In the genomic region with DNA sequence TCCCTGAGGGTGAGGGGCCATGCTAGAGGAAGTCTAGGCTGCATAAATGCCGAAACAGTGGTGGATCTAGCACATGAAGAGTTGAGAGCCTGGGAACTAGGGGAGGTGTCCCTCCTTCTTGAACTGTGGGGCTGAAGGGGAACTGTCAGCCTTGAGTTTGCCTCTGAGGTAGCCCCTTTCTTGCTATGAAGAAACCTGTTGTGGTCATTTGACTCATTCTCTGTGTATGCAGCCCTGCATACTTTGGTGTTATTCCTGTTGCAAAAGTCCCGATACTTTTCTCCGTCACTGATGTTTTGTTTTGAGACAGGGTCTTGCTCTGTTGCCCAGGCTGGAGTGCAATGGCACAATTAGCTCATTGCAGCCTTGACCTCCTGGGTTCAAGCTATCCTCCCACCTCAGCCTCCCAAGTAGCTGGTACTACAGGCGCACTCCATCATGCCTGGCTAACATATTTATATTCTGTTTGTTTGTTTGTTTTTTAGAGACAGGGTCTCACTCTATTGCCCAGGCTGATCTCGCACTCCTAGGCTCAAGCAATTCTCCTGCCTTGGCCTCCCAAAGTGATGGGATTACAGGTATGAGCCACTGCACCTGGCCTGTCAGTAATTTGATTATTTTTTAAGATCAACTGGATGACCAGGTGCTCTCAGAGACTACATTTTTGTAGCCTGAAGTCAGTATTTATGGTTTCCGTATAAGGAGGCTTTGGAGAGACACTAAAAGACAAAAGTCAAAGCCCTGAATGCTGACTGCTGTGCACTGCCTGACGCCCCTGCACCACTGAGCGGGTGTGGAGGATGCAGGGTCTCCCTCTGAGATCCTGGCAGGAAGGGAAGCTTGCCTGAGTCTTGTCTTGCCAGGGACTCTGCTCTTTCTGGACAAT, we compare ENCODE assay signal across 21 cellular contexts.
DNase-seq lines count a peak whose midpoint lies in the region; ATAC-seq and FAIRE-seq lines count a peak whose summit lies in the region.
"Had no signal": no experiment of that assay in that cellular context is flagged by ENCODE, and none has a peak within 500 bp of the region (broad histone marks: within the 10 kb centered on the region; RNA-seq: fewer than 3 reads in every experiment).

No MANE protein-coding gene starts in this region.

- H3K4me3 Mint-ChIP-seq in stimulated activated naive CD8-positive, alpha-beta T cell treated with anti-CD3 and anti-CD28 coated beads, Interleukin-15, amount 100 ng/mL, for 72 hours, result no peak overlapping the region
- H3K4me3 Mint-ChIP-seq: activated CD8-positive, alpha-beta memory T cell treated with anti-CD3 and anti-CD28 coated beads, Interleukin-2, amount 10 ng/mL, durations not matched to agents 7 days and 5 days; stimulated activated naive CD8-positive, alpha-beta T cell treated with anti-CD3 and anti-CD28 coated beads, Interleukin-15, Interleukin-2, amounts not matched to agents 100 ng/mL and 50 ng/mL, for 24 hours had no signal

- no peaks in the 10 kb centered on the region for H3K4me1 Mint-ChIP-seq in stimulated activated naive CD8-positive, alpha-beta T cell treated with anti-CD3 and anti-CD28 coated beads, Interleukin-15, amount 100 ng/mL, for 72 hours
- H3K4me1 Mint-ChIP-seq: activated CD8-positive, alpha-beta memory T cell treated with anti-CD3 and anti-CD28 coated beads, Interleukin-2, amount 10 ng/mL, durations not matched to agents 7 days and 5 days had no signal

- no peaks in the 10 kb centered on the region for H3K9me3 Mint-ChIP-seq in stimulated activated naive CD8-positive, alpha-beta T cell treated with anti-CD3 and anti-CD28 coated beads, Interleukin-15, amount 100 ng/mL, for 72 hours
- H3K9me3 Mint-ChIP-seq: stimulated activated naive CD8-positive, alpha-beta T cell treated with anti-CD3 and anti-CD28 coated beads, Interleukin-15, Interleukin-2, amounts not matched to agents 100 ng/mL and 50 ng/mL, for 24 hours had no signal

- DNase-seq in stimulated activated naive CD8-positive, alpha-beta T cell treated with anti-CD3 and anti-CD28 coated beads, Interleukin-15, amount 100 ng/mL, for 72 hours, result no peak
- DNase-seq in stimulated activated naive CD8-positive, alpha-beta T cell treated with anti-CD3 and anti-CD28 coated beads, Interleukin-15, Interleukin-2, amounts not matched to agents 100 U/mL and 50 U/mL, for 24 hours, result no peak
- peak; percentile 37 for DNase-seq in RCC 7860 (ENCODE audit: low spot score)
- DNase-seq in germinal center (ENCODE audit: low spot score), result peak; percentile 18
- peak; percentile 77 for DNase-seq in urothelium cell line (ENCODE audit: low spot score)
- DNase-seq in activated CD4-positive, alpha-beta T cell treated with anti-CD3 and anti-CD28 coated beads for 48 hours, result no peak
- no peak for DNase-seq in NCI-H1105 treated with DMSO at 0.1 percent for 48 hours (lab: John Stamatoyannopoulos, UW)
- DNase-seq in GOT3 (lab: John Stamatoyannopoulos, UW), result no peak
- DNase-seq: activated CD4-positive, CD25-positive, alpha-beta regulatory T cell; activated CD8-positive, alpha-beta memory T cell treated with anti-CD3 and anti-CD28 coated beads, Interleukin-2, amount 10 ng/mL, durations not matched to agents 7 days and 5 days; activated gamma-delta T cell treated with Interleukin-2 at 50 U/mL for 16 hours; COR-L47; hypothalamus; MG63; NCI-H2081; RPMI8226; stimulated activated CD4-positive, alpha-beta T cell treated with anti-CD3 and anti-CD28 coated beads, Interleukin-12 subunit alpha, Interleukin-12 subunit beta, amount 100 ng/mL, for 4 hours; T-helper 1 cell; uterus had no signal

- H3K27ac Mint-ChIP-seq in stimulated activated naive CD8-positive, alpha-beta T cell treated with anti-CD3 and anti-CD28 coated beads, Interleukin-15, amount 100 ng/mL, for 72 hours, result no peak overlapping the region
- H3K27ac Mint-ChIP-seq: activated CD8-positive, alpha-beta memory T cell treated with anti-CD3 and anti-CD28 coated beads, Interleukin-2, amount 10 ng/mL, durations not matched to agents 7 days and 5 days; stimulated activated naive CD8-positive, alpha-beta T cell treated with anti-CD3 and anti-CD28 coated beads, Interleukin-15, Interleukin-2, amounts not matched to agents 100 ng/mL and 50 ng/mL, for 24 hours had no signal

- FAIRE-seq in RCC 7860 (lab: Jason Lieb, UNC), result no peak
- FAIRE-seq in urothelium cell line (lab: Jason Lieb, UNC), result peak; percentile 94

- H3K27me3 Mint-ChIP-seq in stimulated activated naive CD8-positive, alpha-beta T cell treated with anti-CD3 and anti-CD28 coated beads, Interleukin-15, amount 100 ng/mL, for 72 hours, result no peaks in the 10 kb centered on the region
- H3K27me3 Mint-ChIP-seq: stimulated activated naive CD8-positive, alpha-beta T cell treated with anti-CD3 and anti-CD28 coated beads, Interleukin-15, Interleukin-2, amounts not matched to agents 100 ng/mL and 50 ng/mL, for 24 hours had no signal

- ATAC-seq in stimulated activated naive CD8-positive, alpha-beta T cell treated with anti-CD3 and anti-CD28 coated beads, Interleukin-15, amount 100 ng/mL, for 72 hours, result peak; percentile 10
- no peak for ATAC-seq in stimulated activated naive CD8-positive, alpha-beta T cell treated with anti-CD3 and anti-CD28 coated beads, Interleukin-15, Interleukin-2, amounts not matched to agents 100 U/mL and 50 U/mL, for 24 hours
- ATAC-seq: activated CD8-positive, alpha-beta memory T cell treated with anti-CD3 and anti-CD28 coated beads, Interleukin-2, amount 10 ng/mL, durations not matched to agents 7 days and 5 days; left lobe of liver had no signal

Comparison
In these comparisons a context has a peak if more than half of its experiments do, and no peak if none do; other contexts are left out.
1. DNase-seq: peak in RCC 7860 (single experiment), germinal center (single experiment) and urothelium cell line (single experiment); none in stimulated activated naive CD8-positive, alpha-beta T cell treated with anti-CD3 and anti-CD28 coated beads, Interleukin-15, amount 100 ng/mL, for 72 hours (0 of 2), stimulated activated naive CD8-positive, alpha-beta T cell treated with anti-CD3 and anti-CD28 coated beads, Interleukin-15, Interleukin-2, amounts not matched to agents 100 U/mL and 50 U/mL, for 24 hours (single experiment), activated CD4-positive, alpha-beta T cell treated with anti-CD3 and anti-CD28 coated beads for 48 hours (single experiment), NCI-H1105 treated with DMSO at 0.1 percent for 48 hours (single experiment) and GOT3 (single experiment).